In genomic region chr7:142798451-142799438, GRCh38 we compare ENCODE assay signal across 12 cellular contexts. TPM values are rescaled to one million over a fixed set of nuclear protein-coding genes. Genes with fewer than 3 reads are reported as not detected.
DNase-seq lines count a peak whose midpoint lies in the region; ATAC-seq, FAIRE-seq and TF ChIP-seq lines count a peak whose summit lies in the region.
"Had no signal": no experiment of that assay in that cellular context is flagged by ENCODE, and none has a peak within 500 bp of the region (broad histone marks: within the 10 kb centered on the region; RNA-seq: fewer than 3 reads in every experiment).

No MANE protein-coding gene starts in this region.

- peak overlapping the region; percentile 98 to 100 (median 99) for H3K4me3 Mint-ChIP-seq in CD4-positive, CD25-positive, alpha-beta regulatory T cell
- H3K4me3 Mint-ChIP-seq in astrocyte (ENCODE audit: unreplicated experiment): peak overlapping the region; percentile 61

- H3K9me3 ChIP-seq in CD4-positive, CD25-positive, alpha-beta regulatory T cell (ENCODE audit: control insufficient read depth in 2 of 2, low read length in 2 of 2): no peaks in the 10 kb centered on the region
- H3K9me3 ChIP-seq in KOPT-K1 (ENCODE audit: insufficient read depth, low read length, poor library complexity, severe bottlenecking) (no peaks in the 10 kb centered on the region), astrocyte (ENCODE audit: insufficient read depth, low read depth, low read length) (no peaks in the 10 kb centered on the region), mucosa of stomach (ENCODE audit: control insufficient read depth, low read length) (no peaks in the 10 kb centered on the region)

- FAIRE-seq in astrocyte (lab: Jason Lieb, UNC): no peak
- FAIRE-seq: endometrium, HepG2 had no signal

- H3K27me3 Mint-ChIP-seq in CD4-positive, CD25-positive, alpha-beta regulatory T cell: no peaks in the 10 kb centered on the region
- peaks cover 26% of the 10 kb centered on the region for H3K27me3 Mint-ChIP-seq in astrocyte (ENCODE audit: low read depth, unreplicated experiment)

- peak; percentile 22 to 38 for ATAC-seq in CD4-positive, CD25-positive, alpha-beta regulatory T cell (ENCODE audit: low read depth in 2 of 2)
- ATAC-seq: HepG2 had no signal

- H3K27ac Mint-ChIP-seq in CD4-positive, CD25-positive, alpha-beta regulatory T cell: peak overlapping the region; percentile 100
- no peak overlapping the region for H3K27ac Mint-ChIP-seq in astrocyte (ENCODE audit: unreplicated experiment)

- peaks cover 0 to 4% (median 0%) of the 10 kb centered on the region in 7 donors for H3K9me3 Mint-ChIP-seq in CD4-positive, CD25-positive, alpha-beta regulatory T cell
- H3K9me3 Mint-ChIP-seq in astrocyte (ENCODE audit: unreplicated experiment): peaks cover 4% of the 10 kb centered on the region

- H3K27ac ChIP-seq in CD4-positive, CD25-positive, alpha-beta regulatory T cell (ENCODE audit: insufficient read depth, low read length, poor library complexity, severe bottlenecking): peak overlapping the region; percentile 100
- peak overlapping the region; percentile 100 for H3K27ac ChIP-seq in KOPT-K1 (ENCODE audit: low read depth, low read length, poor library complexity, severe bottlenecking)
- H3K27ac ChIP-seq in astrocyte (ENCODE audit: low read depth, low read length): peak overlapping the region; percentile 82

- H3K4me1 Mint-ChIP-seq in CD4-positive, CD25-positive, alpha-beta regulatory T cell: peaks cover 31 to 71% (median 53%) of the 10 kb centered on the region in 4 donors
- H3K4me1 Mint-ChIP-seq in astrocyte (ENCODE audit: low read depth, unreplicated experiment): peaks cover 46% of the 10 kb centered on the region

- H3K4me1 ChIP-seq in CD4-positive, CD25-positive, alpha-beta regulatory T cell (ENCODE audit: control insufficient read depth, insufficient read depth, low read length, poor library complexity, severe bottlenecking): peaks cover 72% of the 10 kb centered on the region
- peaks cover 28% of the 10 kb centered on the region for H3K4me1 ChIP-seq in astrocyte (ENCODE audit: insufficient read depth, low read length)
- peaks cover 7% of the 10 kb centered on the region for H3K4me1 ChIP-seq in mucosa of stomach (ENCODE audit: control insufficient read depth, insufficient read depth, low read length)

- peak overlapping the region; percentile 100 for H3K4me3 ChIP-seq in CD4-positive, CD25-positive, alpha-beta regulatory T cell (ENCODE audit: low read depth, low read length)
- H3K4me3 ChIP-seq in astrocyte (ENCODE audit: insufficient read depth, low read depth, low read length): peak overlapping the region; percentile 74
- no peak overlapping the region for H3K4me3 ChIP-seq in mucosa of stomach (ENCODE audit: low read length)

- H3K27me3 ChIP-seq in CD4-positive, CD25-positive, alpha-beta regulatory T cell (ENCODE audit: control insufficient read depth, insufficient read depth, low read length): no peaks in the 10 kb centered on the region
- H3K27me3 ChIP-seq in astrocyte (ENCODE audit: insufficient read depth, low read length) (peaks cover 3% of the 10 kb centered on the region), mucosa of stomach (ENCODE audit: control insufficient read depth, insufficient read depth, low read length) (peaks cover 49% of the 10 kb centered on the region)

- H3K9ac ChIP-seq in astrocyte (ENCODE audit: low read length) (peak overlapping the region; percentile 89), mucosa of stomach (ENCODE audit: low read length) (peak overlapping the region; percentile 12)

- no peak overlapping the region for H2AFZ ChIP-seq in astrocyte (ENCODE audit: low read depth, low read length)

- peak overlapping the region; percentile 96 for H3K4me2 ChIP-seq in astrocyte (ENCODE audit: low read length)

- H4K20me1 ChIP-seq in astrocyte (ENCODE audit: insufficient read depth, low read length): no peaks in the 10 kb centered on the region

- peaks cover 51% of the 10 kb centered on the region for H3K36me3 ChIP-seq in CD4-positive, CD25-positive, alpha-beta regulatory T cell (ENCODE audit: control insufficient read depth, insufficient read depth, low read length)
- peaks cover 78% of the 10 kb centered on the region for H3K36me3 ChIP-seq in KOPT-K1 (ENCODE audit: insufficient read depth, low read length)
- peaks cover 23% of the 10 kb centered on the region for H3K36me3 ChIP-seq in astrocyte (ENCODE audit: insufficient read depth, low read length)
- H3K36me3 ChIP-seq in mucosa of stomach (ENCODE audit: control insufficient read depth, insufficient read depth, low read length): no peaks in the 10 kb centered on the region

- peaks cover 71% of the 10 kb centered on the region for H3K36me3 Mint-ChIP-seq in CD4-positive, CD25-positive, alpha-beta regulatory T cell
- peaks cover 20% of the 10 kb centered on the region for H3K36me3 Mint-ChIP-seq in astrocyte (ENCODE audit: low read depth, unreplicated experiment)

- H3K79me2 ChIP-seq in astrocyte (ENCODE audit: insufficient read depth, low read length): peaks cover 66% of the 10 kb centered on the region

- peak in 2 of 3 donors; percentile 66 to 84 for DNase-seq in CD4-positive, CD25-positive, alpha-beta regulatory T cell
- DNase-seq in astrocyte (ENCODE audit: low read depth) (no peak), NOMO-1 treated with dmso at 0.1 percent for 144 hours (lab: John Stamatoyannopoulos, UW; ENCODE audit: unreplicated experiment) (no peak), NCI-H128 (lab: John Stamatoyannopoulos, UW; ENCODE audit: unreplicated experiment) (no peak), UCSD-AML1 (lab: John Stamatoyannopoulos, UW; ENCODE audit: unreplicated experiment) (no peak), NK-92 (lab: John Stamatoyannopoulos, UW; ENCODE audit: unreplicated experiment) (no peak)
- DNase-seq: NCI-H524 treated with DMSO at 0.1 percent for 48 hours, posterior cingulate gyrus had no signal

- no peak for TF ChIP-seq CTCF in astrocyte (IDR thresholded peaks at IDR 0.05; ENCODE audit: insufficient read depth, low read depth, low read length)

RNA-seq across cellular contexts. Expression of gene PRSS2, which starts 28.0 kb away (rescaled TPM):
- total RNA-seq in CD4-positive, CD25-positive, alpha-beta regulatory T cell: 0.52 TPM
- 1 to 10 TPM; 1.5 to 3.2 (median 2.7) TPM for polyA plus RNA-seq in CD4-positive, CD25-positive, alpha-beta regulatory T cell
- total RNA-seq in astrocyte: not detected in 2 replicates
- total RNA-seq: HepG2 had no signal
- polyA plus RNA-seq: HepG2 had no signal

RNA-seq across cellular contexts. Expression of gene PRSS1, which starts 49.5 kb away (rescaled TPM):
- not detected for total RNA-seq in CD4-positive, CD25-positive, alpha-beta regulatory T cell
- under 1 TPM in 1 of 4 donors, not detected in 3; 0.49 TPM for polyA plus RNA-seq in CD4-positive, CD25-positive, alpha-beta regulatory T cell
- not detected in 2 replicates for total RNA-seq in astrocyte
- total RNA-seq: HepG2 had no signal
- polyA plus RNA-seq: HepG2 had no signal

RNA-seq across cellular contexts. Expression of gene EPHB6, which starts 56.1 kb away (rescaled TPM):
- total RNA-seq in CD4-positive, CD25-positive, alpha-beta regulatory T cell: 58.0 TPM
- 10 to 100 TPM; 22.4 to 30.4 (median 28.6) TPM for polyA plus RNA-seq in CD4-positive, CD25-positive, alpha-beta regulatory T cell
- 15.7 and 16.2 TPM in 2 replicates for total RNA-seq in astrocyte
- total RNA-seq: HepG2 had no signal
- polyA plus RNA-seq: HepG2 had no signal

Comparison
In these comparisons a context has a peak if more than half of its experiments do, and no peak if none do; other contexts are left out.
1. DNase-seq: peak in CD4-positive, CD25-positive, alpha-beta regulatory T cell (2 of 3); none in astrocyte (single experiment), NOMO-1 treated with dmso at 0.1 percent for 144 hours (single experiment), NCI-H128 (single experiment), UCSD-AML1 (single experiment) and NK-92 (single experiment).
2. Peak in every context shown above with its lines, with median percentiles within 50 percentile points of each other: H3K27ac ChIP-seq.